Comparison of ENCODE assay signal across 1 cellular context in genomic region chr2:170873035-170873692, GRCh38.
TF ChIP-seq lines count a peak whose summit lies in the region.

No MANE protein-coding gene starts in this region.

TF ChIP-seq in HepG2, 621 proteins besides CTCF, POLR2A, EP300 and RAD21 (continued from another document and continues in another):
- TF ChIP-seq FUBP1 (CRISPR knock-in tag; IDR thresholded peaks at IDR 0.05; ENCODE audit: borderline replicate concordance), result no peak
- TF ChIP-seq GMEB2 (CRISPR knock-in tag; IDR thresholded peaks at IDR 0.05; ENCODE audit: low read depth), result no peak
- peak; percentile 54; the same call in 1 of the 2 replicates for TF ChIP-seq HNF1B (CRISPR knock-in tag; IDR thresholded peaks at IDR 0.05)
- 0 out of 2 replicates have a peak, but pooled peaks have one; percentile 25 for TF ChIP-seq ZNF205 (CRISPR knock-in tag; IDR thresholded peaks at IDR 0.05)
- TF ChIP-seq KAT8 (CRISPR knock-in tag; IDR thresholded peaks at IDR 0.05), result peak; percentile 54; the same call in 1 of the 2 replicates
- no peak for TF ChIP-seq HDAC6 (IDR thresholded peaks at IDR 0.05; ENCODE audit: low read depth, low read length)
- 0 out of 2 replicates have a peak, but pooled peaks have one; percentile 29 for TF ChIP-seq GABPB1 (CRISPR knock-in tag; IDR thresholded peaks at IDR 0.05)
- no peak for TF ChIP-seq MIER2 (CRISPR knock-in tag; IDR thresholded peaks at IDR 0.05)
- TF ChIP-seq DNMT3B (CRISPR knock-in tag; conservative IDR thresholded peaks at IDR 0.05), result 0 out of 2 replicates have a peak, but pooled peaks have one; percentile 15
- TF ChIP-seq IRF2 (CRISPR knock-in tag; IDR thresholded peaks at IDR 0.05), result 0 out of 2 replicates have a peak, but pooled peaks have one; percentile 51
- peak; percentile 41; the same call in 1 of the 2 replicates for TF ChIP-seq FOXA3 (CRISPR knock-in tag; IDR thresholded peaks at IDR 0.05)
- TF ChIP-seq ZSCAN29 (CRISPR knock-in tag; conservative IDR thresholded peaks at IDR 0.05), result no peak
- TF ChIP-seq ZNF552 (CRISPR knock-in tag; IDR thresholded peaks at IDR 0.05; ENCODE audit: borderline replicate concordance), result no peak
- TF ChIP-seq NR2F6 (IDR thresholded peaks at IDR 0.05), result peak; percentile 61
- peak; percentile 86 for TF ChIP-seq NR2F6 (CRISPR knock-in tag; IDR thresholded peaks at IDR 0.05)
- peak; percentile 23; the same call in 1 of the 2 replicates for TF ChIP-seq BCL6 (CRISPR knock-in tag; IDR thresholded peaks at IDR 0.05)
- 0 out of 2 replicates have a peak, but pooled peaks have one; percentile 41 for TF ChIP-seq ZBTB7B (CRISPR knock-in tag; IDR thresholded peaks at IDR 0.05)
- 0 out of 2 replicates have a peak, but pooled peaks have one; percentile 22 for TF ChIP-seq ELF1 (CRISPR knock-in tag; IDR thresholded peaks at IDR 0.05)
- TF ChIP-seq ZNF790 (CRISPR knock-in tag; IDR thresholded peaks at IDR 0.05; ENCODE audit: borderline replicate concordance), result no peak
- no peak for TF ChIP-seq ZNF382 (CRISPR knock-in tag; IDR thresholded peaks at IDR 0.05; ENCODE audit: borderline replicate concordance)
- TF ChIP-seq TGIF2 (CRISPR knock-in tag; IDR thresholded peaks at IDR 0.05), result 0 out of 2 replicates have a peak, but pooled peaks have one; percentile 34
- no peak for TF ChIP-seq DPF2 (CRISPR knock-in tag; IDR thresholded peaks at IDR 0.05; ENCODE audit: borderline replicate concordance, low read depth)
- peak; percentile 98 for TF ChIP-seq XRCC5 (optimal IDR thresholded peaks at IDR 0.05; ENCODE audit: low read length)
- peak; percentile 55 for TF ChIP-seq TBL1XR1 (IDR thresholded peaks at IDR 0.05; ENCODE audit: borderline replicate concordance, low read length, partially characterized antibody)
- 0 out of 2 replicates have a peak, but pooled peaks have one; percentile 31 for TF ChIP-seq ARID5B (CRISPR knock-in tag; IDR thresholded peaks at IDR 0.05)
- TF ChIP-seq ZNF136 (CRISPR knock-in tag; IDR thresholded peaks at IDR 0.05; ENCODE audit: low read depth), result no peak
- TF ChIP-seq SOX13 (IDR thresholded peaks at IDR 0.05), result no peak
- peak in 1 of 2 experiments; percentile 43; a peak in 1 of 4 replicates for TF ChIP-seq SOX13 (CRISPR knock-in tag; conservative IDR thresholded peaks at IDR 0.05 in 1 of 2, IDR thresholded peaks at IDR 0.05 in 1 of 2)
- TF ChIP-seq HBP1 (CRISPR knock-in tag; IDR thresholded peaks at IDR 0.05; ENCODE audit: low read depth), result 0 out of 2 replicates have a peak, but pooled peaks have one; percentile 39
- no peak for TF ChIP-seq TERF1 (CRISPR knock-in tag; IDR thresholded peaks at IDR 0.05)
- TF ChIP-seq BHLHE40 (IDR thresholded peaks at IDR 0.05; ENCODE audit: low read length), result 0 out of 2 replicates have a peak, but pooled peaks have one; percentile 29
- 0 out of 2 replicates have a peak, but pooled peaks have one; percentile 14 for TF ChIP-seq ZNF317 (CRISPR knock-in tag; IDR thresholded peaks at IDR 0.05)
- TF ChIP-seq SOX6 (IDR thresholded peaks at IDR 0.05), result no peak
- peak; percentile 55 for TF ChIP-seq SOX6 (CRISPR knock-in tag; IDR thresholded peaks at IDR 0.05)
- TF ChIP-seq SMAD1 (CRISPR knock-in tag; IDR thresholded peaks at IDR 0.05; ENCODE audit: borderline replicate concordance, low read depth), result no peak
- no peak for TF ChIP-seq SKI (IDR thresholded peaks at IDR 0.05; ENCODE audit: partially characterized antibody)
- TF ChIP-seq ZNF431 (CRISPR knock-in tag; IDR thresholded peaks at IDR 0.05; ENCODE audit: borderline replicate concordance, low read depth), result no peak
- TF ChIP-seq SPEN (CRISPR knock-in tag; IDR thresholded peaks at IDR 0.05; ENCODE audit: low read depth), result no peak
- no peak for TF ChIP-seq BRF2 (CRISPR knock-in tag; IDR thresholded peaks at IDR 0.05)
- TF ChIP-seq ZBTB38 (CRISPR knock-in tag; IDR thresholded peaks at IDR 0.05), result no peak
- TF ChIP-seq SAP130 (CRISPR knock-in tag; IDR thresholded peaks at IDR 0.05; ENCODE audit: low read depth), result peak; percentile 28; the same call in 1 of the 2 replicates
- 0 out of 2 replicates have a peak, but pooled peaks have one; percentile 22 for TF ChIP-seq SSRP1 (CRISPR knock-in tag; IDR thresholded peaks at IDR 0.05)
- no peak for TF ChIP-seq ZNF567 (CRISPR knock-in tag; IDR thresholded peaks at IDR 0.05; ENCODE audit: borderline replicate concordance)
- TF ChIP-seq CBX5 (CRISPR knock-in tag; IDR thresholded peaks at IDR 0.05; ENCODE audit: borderline replicate concordance), result peak; percentile 55; the same call in 1 of the 2 replicates
- peak; percentile 67; the same call in 1 of the 2 replicates for TF ChIP-seq THRA (CRISPR knock-in tag; IDR thresholded peaks at IDR 0.05; ENCODE audit: borderline replicate concordance)
- no peak for TF ChIP-seq SP1 (IDR thresholded peaks at IDR 0.05)
- TF ChIP-seq SP1 (CRISPR knock-in tag; IDR thresholded peaks at IDR 0.05), result no peak
- no peak for TF ChIP-seq PRDM4 (CRISPR knock-in tag; IDR thresholded peaks at IDR 0.05; ENCODE audit: borderline replicate concordance)
